12 cellular contexts compared by ENCODE assay signal in the genomic region with DNA sequence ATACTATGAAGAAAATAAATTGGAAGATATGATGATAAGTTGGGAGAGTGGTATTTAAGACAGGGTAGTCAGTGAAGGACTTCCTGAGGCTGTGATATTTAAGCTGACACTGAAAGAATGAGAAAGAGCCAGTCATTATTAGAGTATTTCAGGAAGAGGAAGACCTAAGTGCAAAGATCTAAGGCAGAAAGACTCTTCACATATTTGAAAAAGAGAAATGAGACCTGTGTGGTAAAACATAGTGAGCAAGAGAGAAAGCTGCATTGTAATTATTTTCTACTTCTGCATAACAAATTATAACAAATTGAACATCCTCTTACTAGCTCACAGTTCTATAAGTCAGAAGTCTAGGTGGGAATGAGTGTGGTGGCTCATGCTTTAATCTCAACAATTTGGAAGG. TPM values are rescaled to one million over a fixed set of nuclear protein-coding genes. Genes with fewer than 3 reads are reported as not detected.
DNase-seq lines count a peak whose midpoint lies in the region; ATAC-seq and TF ChIP-seq lines count a peak whose summit lies in the region.
"Had no signal": no experiment of that assay in that cellular context is flagged by ENCODE, and none has a peak within 500 bp of the region (broad histone marks: within the 10 kb centered on the region; RNA-seq: fewer than 3 reads in every experiment).

No MANE protein-coding gene starts in this region.

- H3K36me3 Mint-ChIP-seq in activated CD4-positive, alpha-beta memory T cell treated with anti-CD3 and anti-CD28 coated beads, Interleukin-2, amount 10 ng/mL, durations not matched to agents 7 days and 5 days (ENCODE audit: low read depth) = no peaks in the 10 kb centered on the region
- H3K36me3 Mint-ChIP-seq: brain had no signal

- no peak overlapping the region for H3K4me3 ChIP-seq in GM06990 (replicated peaks; ENCODE audit: low read depth, low read length)

- H3K27me3 ChIP-seq in GM06990 (replicated peaks; ENCODE audit: control insufficient read depth, insufficient read depth, low read length) = no peaks in the 10 kb centered on the region

- H3K9me3 Mint-ChIP-seq in activated CD4-positive, alpha-beta memory T cell treated with anti-CD3 and anti-CD28 coated beads, Interleukin-2, amount 10 ng/mL, durations not matched to agents 7 days and 5 days = no peaks in the 10 kb centered on the region
- H3K9me3 Mint-ChIP-seq: activated T-cell treated with anti-CD3 and anti-CD28 coated beads, Interleukin-2, amount 50 U/mL, for 72 hours had no signal

- POLR2A ChIA-PET in activated CD4-positive, alpha-beta memory T cell treated with anti-CD3 and anti-CD28 coated beads, Interleukin-2, amount 10 ng/mL, durations not matched to agents 7 days and 5 days (lab: Charles Lee) = no interaction called here

- CTCF ChIA-PET in activated CD4-positive, alpha-beta memory T cell treated with anti-CD3 and anti-CD28 coated beads, Interleukin-2, amount 10 ng/mL, durations not matched to agents 7 days and 5 days (lab: Charles Lee) = interaction anchor here (1.2 kb wide), 1 partner anchor 11 kb away, joined by 3 read pairs; no protein-coding TSS in a partner anchor

- no peak overlapping the region for H3K27ac Mint-ChIP-seq in activated CD4-positive, alpha-beta memory T cell treated with anti-CD3 and anti-CD28 coated beads, Interleukin-2, amount 10 ng/mL, durations not matched to agents 7 days and 5 days
- H3K27ac Mint-ChIP-seq: activated T-cell treated with anti-CD3 and anti-CD28 coated beads, Interleukin-2, amount 50 U/mL, for 72 hours had no signal

- peak; percentile 48 for DNase-seq in GM06990 (ENCODE audit: extremely low read depth, insufficient read length)
- peak; percentile 82 for DNase-seq in MV-4-11 (lab: John Stamatoyannopoulos, UW)
- no peak for DNase-seq in activated CD4-positive, alpha-beta memory T cell treated with anti-CD3 and anti-CD28 coated beads, Interleukin-2, amount 10 ng/mL, durations not matched to agents 7 days and 5 days
- DNase-seq in SHP77 (lab: John Stamatoyannopoulos, UW) = no peak
- no peak for DNase-seq in retina
- DNase-seq: activated T-cell treated with anti-CD3 and anti-CD28 coated beads, Interleukin-2, amount 50 U/mL, for 72 hours; NCI-H2029 had no signal

- H3K4me1 Mint-ChIP-seq in activated CD4-positive, alpha-beta memory T cell treated with anti-CD3 and anti-CD28 coated beads, Interleukin-2, amount 10 ng/mL, durations not matched to agents 7 days and 5 days = peaks cover 9% of the 10 kb centered on the region

- ATAC-seq in GM19043 (IDR thresholded peaks at IDR 0.05; ENCODE audit: low read depth, unreplicated experiment) (peak; percentile 65), HG02840 (IDR thresholded peaks at IDR 0.05; ENCODE audit: low FRiP score, unreplicated experiment) (peak; percentile 74), HG03139 (IDR thresholded peaks at IDR 0.05; ENCODE audit: unreplicated experiment) (no peak)
- ATAC-seq: activated T-cell treated with anti-CD3 and anti-CD28 coated beads, Interleukin-2, amount 50 U/mL, for 72 hours; esophagus mucosa had no signal

- peaks cover 3% of the 10 kb centered on the region for H3K27me3 Mint-ChIP-seq in activated CD4-positive, alpha-beta memory T cell treated with anti-CD3 and anti-CD28 coated beads, Interleukin-2, amount 10 ng/mL, durations not matched to agents 7 days and 5 days
- H3K27me3 Mint-ChIP-seq: brain had no signal

- no peak overlapping the region for H3K4me3 Mint-ChIP-seq in activated CD4-positive, alpha-beta memory T cell treated with anti-CD3 and anti-CD28 coated beads, Interleukin-2, amount 10 ng/mL, durations not matched to agents 7 days and 5 days
- H3K4me3 Mint-ChIP-seq: activated T-cell treated with anti-CD3 and anti-CD28 coated beads, Interleukin-2, amount 50 U/mL, for 72 hours; brain had no signal

- no peak for TF ChIP-seq CTCF in GM06990 (IDR thresholded peaks at IDR 0.05; ENCODE audit: insufficient read depth, low read length, poor library complexity, severe bottlenecking)

- no peaks in the 10 kb centered on the region for H3K36me3 ChIP-seq in GM06990 (ENCODE audit: control insufficient read depth, insufficient read depth, low read length)

RNA-seq across cellular contexts. Expression of gene DOCK7, which starts 34.6 kb away (rescaled TPM):
- total RNA-seq in activated CD4-positive, alpha-beta memory T cell treated with anti-CD3 and anti-CD28 coated beads, Interleukin-2, amount 10 ng/mL, durations not matched to agents 7 days and 5 days = 10 to 100 TPM in 1 of 2 experiments, 1 to 10 TPM in 1; 7.6 to 13.5 TPM

Comparison
In these comparisons a context has a peak if more than half of its experiments do, and no peak if none do; other contexts are left out.
1. DNase-seq: peak in GM06990 (single experiment) and MV-4-11 (single experiment); none in activated CD4-positive, alpha-beta memory T cell treated with anti-CD3 and anti-CD28 coated beads, Interleukin-2, amount 10 ng/mL, durations not matched to agents 7 days and 5 days (single experiment), SHP77 (0 of 2) and retina (single experiment).